ENCODE assay signal across 8 cellular contexts in genomic region chr22:41939981-41940852, GRCh38. TPM values are rescaled to one million over a fixed set of nuclear protein-coding genes. Genes with fewer than 3 reads are reported as not detected.
A peak's percentile ranks its signal among the peaks of the same experiment; 100 is the strongest.
DNase-seq lines count a peak whose midpoint lies in the region; ATAC-seq, FAIRE-seq and TF ChIP-seq lines count a peak whose summit lies in the region.

No MANE protein-coding gene starts in this region.

- intact Hi-C loops in kidney (cut with DNase I), result no loop called here

- H3K27ac ChIP-seq in kidney (ENCODE audit: low read depth in 2 of 2, low read length in 2 of 2), result peak overlapping the region in 1 of 2 donors; percentile 47

- H3K36me3 ChIP-seq in kidney (ENCODE audit: control insufficient read depth in 1 of 2, insufficient read depth in 2 of 2, low read length in 2 of 2), result no peaks in the 10 kb centered on the region

- no peak overlapping the region for H3K4me3 ChIP-seq in kidney (ENCODE audit: low read length in 2 of 2)

- FAIRE-seq in kidney (lab: Jason Lieb, UNC), result no peak

- peak; percentile 36 for ATAC-seq in GM18499 (IDR thresholded peaks at IDR 0.05; ENCODE audit: insufficient read depth, unreplicated experiment)
- peak; percentile 49 for ATAC-seq in GM21717 (IDR thresholded peaks at IDR 0.05; ENCODE audit: unreplicated experiment)

- no peaks in the 10 kb centered on the region for H3K9me3 ChIP-seq in kidney (ENCODE audit: control insufficient read depth in 1 of 2, low read length in 2 of 2)

- DNase-seq in NCI-H2029 (lab: John Stamatoyannopoulos, UW), result peak; percentile 93
- peak; percentile 95 for DNase-seq in activated T-cell treated with anti-CD3 and anti-CD28 coated beads, Interleukin-2, amount 50 U/mL, for 48 hours
- peak; percentile 86 for DNase-seq in kidney
- DNase-seq in stimulated activated CD8-positive, alpha-beta memory T cell treated with anti-CD3 and anti-CD28 coated beads, Interleukin-15, amount 100 ng/mL, for 4 hours (ENCODE audit: low read depth in 2 of 2), result peak; percentile 75 to 94
- DNase-seq in NCI-H1694 (lab: John Stamatoyannopoulos, UW), result no peak
- DNase-seq in D341Med (ENCODE audit: low spot score), result no peak

- no peak for TF ChIP-seq CTCF in kidney (IDR thresholded peaks at IDR 0.05; ENCODE audit: borderline replicate concordance, extremely low read depth, insufficient read depth)

- no peak overlapping the region for H3K9ac ChIP-seq in kidney (ENCODE audit: low read length in 2 of 2)

- peaks cover 0 to 7% of the 10 kb centered on the region in 2 donors for H3K4me1 ChIP-seq in kidney (ENCODE audit: control insufficient read depth in 1 of 2, insufficient read depth in 1 of 2, low read depth in 1 of 2, low read length in 2 of 2)

RNA-seq across cellular contexts. Expression of gene CENPM, which starts 6.7 kb away (rescaled TPM):
- 2.8 TPM for total RNA-seq in kidney
- polyA plus RNA-seq in kidney (ENCODE audit: insufficient read depth, low read depth, low replicate concordance), result 2.8 TPM

RNA-seq across cellular contexts. Expression of gene TNFRSF13C, which starts 13.6 kb away (rescaled TPM):
- total RNA-seq in kidney, result 2.9 TPM
- polyA plus RNA-seq in kidney (ENCODE audit: insufficient read depth, low read depth, low replicate concordance), result not detected

RNA-seq across cellular contexts. Expression of gene SHISA8, which starts 25.3 kb away (rescaled TPM):
- total RNA-seq in kidney, result 0.35 TPM
- 0.47 TPM for polyA plus RNA-seq in kidney (ENCODE audit: insufficient read depth, low read depth, low replicate concordance)

RNA-seq across cellular contexts. Expression of gene SEPTIN3, which starts 29.0 kb away (rescaled TPM):
- 0.22 TPM for total RNA-seq in kidney
- 0.49 TPM for polyA plus RNA-seq in kidney (ENCODE audit: insufficient read depth, low read depth, low replicate concordance)

Comparison
In these comparisons a context has a peak if more than half of its experiments do, and no peak if none do; other contexts are left out.
1. DNase-seq: peak in NCI-H2029 (single experiment), activated T-cell treated with anti-CD3 and anti-CD28 coated beads, Interleukin-2, amount 50 U/mL, for 48 hours (2 of 2), kidney (single experiment) and stimulated activated CD8-positive, alpha-beta memory T cell treated with anti-CD3 and anti-CD28 coated beads, Interleukin-15, amount 100 ng/mL, for 4 hours (2 of 2); none in NCI-H1694 (single experiment) and D341Med (single experiment).